ENCODE assay signal across 13 cellular contexts in genomic region chr2:131478855-131479461, GRCh38. TPM values are rescaled to one million over a fixed set of nuclear protein-coding genes. Genes with fewer than 3 reads are reported as not detected.
"Had no signal": no experiment of that assay in that cellular context is flagged by ENCODE, and none has a peak within 500 bp of the region (broad histone marks: within the 10 kb centered on the region; RNA-seq: fewer than 3 reads in every experiment).

No MANE protein-coding gene starts in this region.

RNA-seq across cellular contexts. Expression of gene TUBA3D, which starts 3.0 kb away (rescaled TPM):
- total RNA-seq: cerebellum; colonic mucosa; dermis blood vessel endothelial cell; kidney; left colon; lung; natural killer cell treated with Interleukin-12 subunit alpha and Interleukin-12 subunit beta and Interleukin-15 and Interleukin-18, amount 100 ng/mL, for 72 hours; occipital lobe; pancreas; progenitor cell of endocrine pancreas; renal cortical epithelial cell; sciatic nerve; upper lobe of left lung had no signal
